Comparison of ENCODE assay signal across 1 cellular context in genomic region chr3:48428088-48428862, GRCh38.
TF ChIP-seq lines count a peak whose summit lies in the region.

No MANE protein-coding gene starts in this region.

TF ChIP-seq in HepG2, 621 proteins besides CTCF, POLR2A, EP300 and RAD21 (continued from another document and continues in another):
- TF ChIP-seq ZNF414 (CRISPR knock-in tag; IDR thresholded peaks at IDR 0.05) = no peak
- TF ChIP-seq ESRRA (CRISPR knock-in tag; IDR thresholded peaks at IDR 0.05; ENCODE audit: low read depth) = peak; percentile 54; the same call in 1 of the 2 replicates
- peak; percentile 19; the same call in 1 of the 2 replicates for TF ChIP-seq ZNF350 (CRISPR knock-in tag; IDR thresholded peaks at IDR 0.05; ENCODE audit: borderline replicate concordance, low read depth)
- 0 out of 2 replicates have a peak, but pooled peaks have one; percentile 28 for TF ChIP-seq TFDP2 (CRISPR knock-in tag; IDR thresholded peaks at IDR 0.05)
- peak; percentile 25; the same call in 1 of the 2 replicates for TF ChIP-seq NCOA2 (CRISPR knock-in tag; IDR thresholded peaks at IDR 0.05)
- no peak for TF ChIP-seq SP4 (CRISPR knock-in tag; IDR thresholded peaks at IDR 0.05)
- no peak for TF ChIP-seq STAG1 (CRISPR knock-in tag; IDR thresholded peaks at IDR 0.05)
- TF ChIP-seq YY1 (IDR thresholded peaks at IDR 0.05; ENCODE audit: insufficient read depth, insufficient replicate concordance, low read depth, low read length) = peak; percentile 38
- TF ChIP-seq ZBTB4 (CRISPR knock-in tag; IDR thresholded peaks at IDR 0.05; ENCODE audit: borderline replicate concordance) = no peak
- TF ChIP-seq HOXA7 (CRISPR knock-in tag; IDR thresholded peaks at IDR 0.05) = no peak
- no peak for TF ChIP-seq ZBED4 (CRISPR knock-in tag; IDR thresholded peaks at IDR 0.05; ENCODE audit: borderline replicate concordance)
- TF ChIP-seq YEATS2 (CRISPR knock-in tag; IDR thresholded peaks at IDR 0.05; ENCODE audit: borderline replicate concordance) = no peak
- no peak for TF ChIP-seq TOE1 (CRISPR knock-in tag; IDR thresholded peaks at IDR 0.05)
- TF ChIP-seq KDM5B (CRISPR knock-in tag; IDR thresholded peaks at IDR 0.05; ENCODE audit: borderline replicate concordance) = no peak
- no peak for TF ChIP-seq FIP1L1 (IDR thresholded peaks at IDR 0.05; ENCODE audit: borderline replicate concordance, insufficient read depth, low read depth, low read length)
- TF ChIP-seq ETV5 (CRISPR knock-in tag; IDR thresholded peaks at IDR 0.05; ENCODE audit: borderline replicate concordance) = peak; percentile 9; the same call in 1 of the 2 replicates
- peak; percentile 51; the same call in 1 of the 2 replicates for TF ChIP-seq ZNF605 (CRISPR knock-in tag; IDR thresholded peaks at IDR 0.05)
- TF ChIP-seq PAWR (CRISPR knock-in tag; IDR thresholded peaks at IDR 0.05; ENCODE audit: borderline replicate concordance) = no peak
- TF ChIP-seq NR2F2 (IDR thresholded peaks at IDR 0.05; ENCODE audit: borderline replicate concordance, low read depth) = no peak
- no peak; the same call in 1 of the 2 replicates for TF ChIP-seq PRDM10 (CRISPR knock-in tag; IDR thresholded peaks at IDR 0.05; ENCODE audit: low read depth)
- TF ChIP-seq CC2D1A (CRISPR knock-in tag; IDR thresholded peaks at IDR 0.05) = no peak
- no peak; the same call in 1 of the 2 replicates for TF ChIP-seq ZIK1 (CRISPR knock-in tag; IDR thresholded peaks at IDR 0.05; ENCODE audit: borderline replicate concordance, low read depth)
- TF ChIP-seq FOXC1 (CRISPR knock-in tag; IDR thresholded peaks at IDR 0.05; ENCODE audit: borderline replicate concordance) = no peak
- peak; percentile 95 for TF ChIP-seq ZNF746 (CRISPR knock-in tag; IDR thresholded peaks at IDR 0.05)
- TF ChIP-seq MXI1 (IDR thresholded peaks at IDR 0.05; ENCODE audit: borderline replicate concordance, low read depth, low read length) = peak; percentile 63; the same call in 1 of the 3 replicates
- peak; percentile 45; the same call in 1 of the 2 replicates for TF ChIP-seq ZNF143 (CRISPR knock-in tag; IDR thresholded peaks at IDR 0.05)
- TF ChIP-seq CENPT (CRISPR knock-in tag; IDR thresholded peaks at IDR 0.05; ENCODE audit: low read depth) = no peak
- TF ChIP-seq WIZ (CRISPR knock-in tag; IDR thresholded peaks at IDR 0.05) = no peak
- TF ChIP-seq E2F2 (CRISPR knock-in tag; IDR thresholded peaks at IDR 0.05; ENCODE audit: borderline replicate concordance) = no peak
- TF ChIP-seq ZC3H13 (CRISPR knock-in tag; IDR thresholded peaks at IDR 0.05) = no peak
- TF ChIP-seq ARNT2 (CRISPR knock-in tag; IDR thresholded peaks at IDR 0.05; ENCODE audit: low read depth) = no peak
- TF ChIP-seq NFRKB (IDR thresholded peaks at IDR 0.05) = no peak
- TF ChIP-seq FOXM1 (CRISPR knock-in tag; IDR thresholded peaks at IDR 0.05) = no peak
- TF ChIP-seq ZUFSP (CRISPR knock-in tag; IDR thresholded peaks at IDR 0.05; ENCODE audit: borderline replicate concordance) = no peak
- TF ChIP-seq GABPA (IDR thresholded peaks at IDR 0.05; ENCODE audit: low read depth, low read length) = no peak
- TF ChIP-seq GABPA (CRISPR knock-in tag; IDR thresholded peaks at IDR 0.05; ENCODE audit: low read depth) = no peak
- no peak for TF ChIP-seq NFATC3 (CRISPR knock-in tag; IDR thresholded peaks at IDR 0.05)
- peak; percentile 53 for TF ChIP-seq SALL1 (CRISPR knock-in tag; IDR thresholded peaks at IDR 0.05)
- no peak for TF ChIP-seq PREB (CRISPR knock-in tag; IDR thresholded peaks at IDR 0.05)
- TF ChIP-seq NFE2 (CRISPR knock-in tag; IDR thresholded peaks at IDR 0.05) = no peak
- TF ChIP-seq ZC3H4 (CRISPR knock-in tag; IDR thresholded peaks at IDR 0.05; ENCODE audit: borderline replicate concordance) = no peak
- no peak for TF ChIP-seq U2AF1 (optimal IDR thresholded peaks at IDR 0.05; ENCODE audit: low read depth, low read length)
- TF ChIP-seq SMAD3 (CRISPR knock-in tag; IDR thresholded peaks at IDR 0.05) = no peak
- no peak for TF ChIP-seq ZNF577 (CRISPR knock-in tag; IDR thresholded peaks at IDR 0.05; ENCODE audit: borderline replicate concordance, low read depth)
- no peak for TF ChIP-seq GLMP (CRISPR knock-in tag; IDR thresholded peaks at IDR 0.05; ENCODE audit: borderline replicate concordance)
- no peak for TF ChIP-seq MZF1 (CRISPR knock-in tag; IDR thresholded peaks at IDR 0.05; ENCODE audit: borderline replicate concordance)
- TF ChIP-seq DMAP1 (CRISPR knock-in tag; IDR thresholded peaks at IDR 0.05) = no peak; the same call in 1 of the 2 replicates
- TF ChIP-seq CHD2 (IDR thresholded peaks at IDR 0.05; ENCODE audit: low read depth, low read length) = no peak
- TF ChIP-seq ZNF260 (CRISPR knock-in tag; IDR thresholded peaks at IDR 0.05; ENCODE audit: borderline replicate concordance, low read depth) = no peak
- no peak for TF ChIP-seq ZNF33B (CRISPR knock-in tag; IDR thresholded peaks at IDR 0.05)
